8 cellular contexts compared by ENCODE assay signal in genomic region chr11:100876826-100877545, GRCh38.
DNase-seq lines count a peak whose midpoint lies in the region; ATAC-seq and TF ChIP-seq lines count a peak whose summit lies in the region.

No MANE protein-coding gene starts in this region.

- 34 to 54% methylated on average over 3 of the region's 3 CpGs for WGBS in esophagus squamous epithelium, 2 donors
- WGBS in thyroid gland, 2 donors = 55 to 65% methylated on average over 3 of the region's 3 CpGs

- H3K27ac ChIP-seq in brain microvascular endothelial cell (peak overlapping the region; percentile 98), esophagus squamous epithelium (peak overlapping the region in 1 of 4 donors; percentile 5), thyroid gland (no peak overlapping the region)

- H3K36me3 ChIP-seq in brain microvascular endothelial cell (replicated peaks) (no peaks in the 10 kb centered on the region), esophagus squamous epithelium (no peaks in the 10 kb centered on the region), thyroid gland (no peaks in the 10 kb centered on the region)

- H3K9me3 ChIP-seq in esophagus squamous epithelium = no peaks in the 10 kb centered on the region
- H3K9me3 ChIP-seq in thyroid gland = no peaks in the 10 kb centered on the region

- intact Hi-C loops in esophagus squamous epithelium (cut with DNase I) (no loop called here), thyroid gland (cut with DNase I) (no loop called here)

- TF ChIP-seq POLR2A in esophagus squamous epithelium (IDR thresholded peaks at IDR 0.05) (no peak), thyroid gland (IDR thresholded peaks at IDR 0.05) (no peak)

- in situ Hi-C loops in brain microvascular endothelial cell (cut with HindIII; ENCODE audit: low pct_ligation_motif_present, low sequenced_read_pairs) = no loop called here

- no peak for TF ChIP-seq CTCF in brain microvascular endothelial cell (IDR thresholded peaks at IDR 0.05; ENCODE audit: low read depth, low read length, missing control alignments)
- no peak for TF ChIP-seq CTCF in esophagus squamous epithelium (IDR thresholded peaks at IDR 0.05)
- TF ChIP-seq CTCF in thyroid gland (IDR thresholded peaks at IDR 0.05) = no peak

- H3K27me3 ChIP-seq in brain microvascular endothelial cell (replicated peaks) (no peaks in the 10 kb centered on the region), esophagus squamous epithelium (no peaks in the 10 kb centered on the region), thyroid gland (no peaks in the 10 kb centered on the region)

- H3K4me1 ChIP-seq in esophagus squamous epithelium = peaks cover 0 to 4% (median 0%) of the 10 kb centered on the region in 3 donors
- peaks cover 0 to 5% of the 10 kb centered on the region in 2 donors for H3K4me1 ChIP-seq in thyroid gland

- ATAC-seq in GM18867 (IDR thresholded peaks at IDR 0.05; ENCODE audit: unreplicated experiment) (peak; percentile 97), HG03095 (IDR thresholded peaks at IDR 0.05; ENCODE audit: unreplicated experiment) (peak; percentile 86)

- H3K4me3 ChIP-seq in brain microvascular endothelial cell (ENCODE audit: low read depth, low read length) (no peak overlapping the region), esophagus squamous epithelium (no peak overlapping the region), thyroid gland (replicated peaks in 1 of 3) (no peak overlapping the region)

- DNase-seq in brain microvascular endothelial cell (peak; percentile 94), myocyte (ENCODE audit: low read depth) (peak; percentile 83), NCI-H345 (lab: John Stamatoyannopoulos, UW) (no peak), esophagus squamous epithelium (lab: John Stamatoyannopoulos, UW) (no peak), thyroid gland (no peak), globus pallidus (ENCODE audit: low spot score) (no peak)

Comparison
In these comparisons a context has a peak if more than half of its experiments do, and no peak if none do; other contexts are left out.
1. DNase-seq: peak in brain microvascular endothelial cell (single experiment) and myocyte (single experiment); none in NCI-H345 (single experiment), esophagus squamous epithelium (single experiment), thyroid gland (0 of 2) and globus pallidus (single experiment).